ENCODE assay signal across 20 cellular contexts in the genomic region with DNA sequence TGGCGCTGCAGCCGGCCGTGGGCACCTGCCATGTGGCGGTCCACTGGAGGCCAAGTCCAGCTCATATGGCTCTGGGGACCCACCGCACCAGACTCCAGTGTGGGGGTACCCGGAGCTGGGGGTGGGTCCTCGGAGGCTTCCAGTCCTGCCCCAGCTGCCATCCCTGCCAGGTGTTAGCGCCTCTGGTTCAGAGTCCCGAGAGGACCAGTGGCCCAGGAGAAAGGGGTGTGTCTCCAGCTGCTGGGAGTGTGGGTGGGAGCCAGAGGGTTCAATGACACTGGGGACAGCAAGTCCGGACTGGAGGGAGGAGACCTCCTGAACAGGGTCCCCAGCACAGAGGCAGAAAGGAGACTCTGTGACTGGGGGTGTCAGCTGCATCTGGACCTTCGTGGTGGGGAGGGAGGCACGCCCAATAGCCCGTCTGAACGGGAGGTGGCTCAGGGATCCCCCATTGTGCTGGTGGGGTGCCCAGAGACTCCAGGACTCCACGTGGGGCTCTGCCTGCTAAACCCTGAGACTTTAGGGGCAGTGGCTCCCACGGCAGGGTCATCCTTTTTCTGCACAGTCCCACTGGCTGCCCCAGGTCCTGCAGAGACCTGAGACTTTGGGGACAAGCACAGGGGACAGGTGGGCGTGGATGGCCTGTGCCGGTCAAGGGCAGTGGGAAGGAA. TPM values are rescaled to one million over a fixed set of nuclear protein-coding genes. Genes with fewer than 3 reads are reported as not detected.
A peak's percentile ranks its signal among the peaks of the same experiment; 100 is the strongest.
DNase-seq lines count a peak whose midpoint lies in the region; TF ChIP-seq lines count a peak whose summit lies in the region.
"Had no signal": no experiment of that assay in that cellular context is flagged by ENCODE, and none has a peak within 500 bp of the region (broad histone marks: within the 10 kb centered on the region; RNA-seq: fewer than 3 reads in every experiment).

No MANE protein-coding gene starts in this region.

- peak; percentile 11 for DNase-seq in GM10248 (ENCODE audit: extremely low spot score)
- DNase-seq in SJSA1 (ENCODE audit: low read depth in 1 of 2, low spot score in 2 of 2), result no peak
- DNase-seq in mesenteric fat pad (ENCODE audit: low spot score), result peak; percentile 82
- no peak for DNase-seq in NCI-H2029 treated with DMSO at 0.1 percent for 48 hours (lab: John Stamatoyannopoulos, UW)
- no peak for DNase-seq in activated CD4-positive, alpha-beta T cell treated with anti-CD3 and anti-CD28 coated beads, Interleukin-2, amount 50 U/mL, for 4 hours
- no peak for DNase-seq in foreskin melanocyte
- DNase-seq: activated CD4-positive, alpha-beta memory T cell treated with anti-CD3 and anti-CD28 coated beads, Interleukin-2, amount 10 ng/mL, durations not matched to agents 7 days and 5 days; DND-41; immature natural killer cell; MM.1S; NCI-H2029; nucleus accumbens; SJCRH30; stimulated activated CD4-positive, alpha-beta T cell treated with anti-CD3 and anti-CD28 coated beads, Interleukin-2, amount 100 ng/mL, for 48 hours; tibial artery had no signal

- H3K4me3 ChIP-seq in BLaER1, result 0 out of 2 replicates have a peak overlapping the region, but pooled peaks have one; percentile 19
- no peak overlapping the region for H3K4me3 ChIP-seq in SJSA1
- H3K4me3 ChIP-seq: coronary artery, gastroesophageal sphincter, GM23338, SJCRH30, tibial artery had no signal

- H3K27me3 ChIP-seq in BLaER1, result peaks cover 58% of the 10 kb centered on the region
- H3K27me3 ChIP-seq in SJSA1 (replicated peaks), result peaks cover 12% of the 10 kb centered on the region
- H3K27me3 ChIP-seq: SJCRH30 had no signal

- H3K27ac ChIP-seq in BLaER1 (no peak overlapping the region), SJSA1 (peak overlapping the region; percentile 45; the same call in 1 of the 2 replicates)
- H3K27ac ChIP-seq: C4-2B, coronary artery, gastroesophageal sphincter, SJCRH30, tibial artery had no signal

- CTCF ChIA-PET in GM10248 (lab: Yijun Ruan, JAX), result interaction anchor here (0.9 to 5.3 kb wide), 6 partner anchors 18 to 145 kb away, joined by 3 to 123 read pairs (median 4); no protein-coding TSS in a partner anchor

- H3K9ac ChIP-seq in BLaER1, result no peak overlapping the region

- peak overlapping the region; percentile 87 for H3K4me2 ChIP-seq in BLaER1
- H3K4me2 ChIP-seq: GM23338 had no signal

- no peak for TF ChIP-seq CTCF in GM10248 (IDR thresholded peaks at IDR 0.05; ENCODE audit: control extremely low read depth, extremely low read depth, low read depth, missing control alignments)

- H3K4me1 ChIP-seq in BLaER1 (peaks cover 86% of the 10 kb centered on the region), SJSA1 (replicated peaks) (peaks cover 42% of the 10 kb centered on the region)
- H3K4me1 ChIP-seq: SJCRH30 had no signal

- peaks cover 84% of the 10 kb centered on the region for H4K20me1 ChIP-seq in BLaER1

- POLR2A ChIA-PET in GM10248 (lab: Yijun Ruan, JAX), result no interaction called here

- no peaks in the 10 kb centered on the region for H3K9me3 ChIP-seq in BLaER1
- H3K9me3 ChIP-seq in SJSA1 (replicated peaks), result no peaks in the 10 kb centered on the region; the same call in 1 of the 2 replicates
- H3K9me3 ChIP-seq: gastroesophageal sphincter, SJCRH30, tibial artery had no signal

- H3K36me3 ChIP-seq in BLaER1, result peaks cover 7% of the 10 kb centered on the region
- H3K36me3 ChIP-seq in SJSA1, result peaks cover 35% of the 10 kb centered on the region
- H3K36me3 ChIP-seq: SJCRH30 had no signal

RNA-seq across cellular contexts. Expression of a gene that starts 2.4 kb away (rescaled TPM):
- 17.8 and 22.6 TPM in 2 replicates for total RNA-seq in SJSA1 (2014; rRNA removed; shearing (Covaris generic))
- total RNA-seq in mesenteric fat pad, result 4.5 TPM

RNA-seq across cellular contexts. Expression of a gene that starts 47.6 kb away (rescaled TPM):
- total RNA-seq in SJSA1 (2014; rRNA removed; shearing (Covaris generic)), result 64.4 and 102 TPM in 2 replicates
- total RNA-seq in mesenteric fat pad, result 66.7 TPM

Comparison
In these comparisons a context has a peak if more than half of its experiments do, and no peak if none do; other contexts are left out.
1. DNase-seq: peak in GM10248 (single experiment) and mesenteric fat pad (single experiment); none in SJSA1 (0 of 2), NCI-H2029 treated with DMSO at 0.1 percent for 48 hours (single experiment), activated CD4-positive, alpha-beta T cell treated with anti-CD3 and anti-CD28 coated beads, Interleukin-2, amount 50 U/mL, for 4 hours (0 of 2) and foreskin melanocyte (single experiment).